Comparison of ENCODE assay signal across 1 cellular context in the genomic region with DNA sequence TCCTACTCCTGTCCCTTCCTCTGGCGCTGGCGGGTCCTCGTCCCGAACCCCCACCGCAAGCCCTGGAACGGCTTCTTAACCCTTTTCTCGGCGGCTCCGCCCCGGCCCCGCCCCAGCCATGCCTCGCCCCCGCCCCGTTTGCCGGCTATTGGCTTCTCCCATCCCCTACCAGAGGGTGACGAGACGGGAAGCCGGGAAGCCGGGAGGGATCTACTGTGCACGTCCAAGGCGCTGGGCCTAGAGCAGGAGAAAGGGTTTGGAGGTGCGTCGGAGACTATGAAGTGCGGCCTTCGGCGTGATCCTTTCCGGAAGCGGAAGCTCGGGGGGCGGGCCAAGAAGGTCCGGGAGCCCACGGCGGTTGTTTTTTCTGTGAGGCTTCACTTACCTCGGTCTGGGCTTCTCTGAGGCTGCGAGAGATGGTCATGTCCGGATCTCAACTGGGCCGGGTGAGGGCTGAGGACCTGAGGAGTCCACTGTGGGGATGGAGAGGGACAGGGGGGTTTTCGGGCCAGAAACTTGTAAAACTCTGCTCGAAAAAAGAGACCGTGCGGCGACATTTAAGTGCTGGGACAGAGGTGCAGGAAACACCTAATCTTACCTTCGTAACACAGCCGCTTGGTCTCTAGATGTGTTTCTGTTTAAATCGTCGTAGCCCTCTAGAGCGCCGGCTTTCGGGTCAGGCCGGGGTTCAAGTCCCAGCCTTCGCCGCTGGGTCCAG.
TF ChIP-seq lines count a peak whose summit lies in the region.

No MANE protein-coding gene starts in this region.

TF ChIP-seq in HepG2, 621 proteins besides CTCF, POLR2A, EP300 and RAD21 (continued from another document and continues in another):
- TF ChIP-seq, protein P1, sequence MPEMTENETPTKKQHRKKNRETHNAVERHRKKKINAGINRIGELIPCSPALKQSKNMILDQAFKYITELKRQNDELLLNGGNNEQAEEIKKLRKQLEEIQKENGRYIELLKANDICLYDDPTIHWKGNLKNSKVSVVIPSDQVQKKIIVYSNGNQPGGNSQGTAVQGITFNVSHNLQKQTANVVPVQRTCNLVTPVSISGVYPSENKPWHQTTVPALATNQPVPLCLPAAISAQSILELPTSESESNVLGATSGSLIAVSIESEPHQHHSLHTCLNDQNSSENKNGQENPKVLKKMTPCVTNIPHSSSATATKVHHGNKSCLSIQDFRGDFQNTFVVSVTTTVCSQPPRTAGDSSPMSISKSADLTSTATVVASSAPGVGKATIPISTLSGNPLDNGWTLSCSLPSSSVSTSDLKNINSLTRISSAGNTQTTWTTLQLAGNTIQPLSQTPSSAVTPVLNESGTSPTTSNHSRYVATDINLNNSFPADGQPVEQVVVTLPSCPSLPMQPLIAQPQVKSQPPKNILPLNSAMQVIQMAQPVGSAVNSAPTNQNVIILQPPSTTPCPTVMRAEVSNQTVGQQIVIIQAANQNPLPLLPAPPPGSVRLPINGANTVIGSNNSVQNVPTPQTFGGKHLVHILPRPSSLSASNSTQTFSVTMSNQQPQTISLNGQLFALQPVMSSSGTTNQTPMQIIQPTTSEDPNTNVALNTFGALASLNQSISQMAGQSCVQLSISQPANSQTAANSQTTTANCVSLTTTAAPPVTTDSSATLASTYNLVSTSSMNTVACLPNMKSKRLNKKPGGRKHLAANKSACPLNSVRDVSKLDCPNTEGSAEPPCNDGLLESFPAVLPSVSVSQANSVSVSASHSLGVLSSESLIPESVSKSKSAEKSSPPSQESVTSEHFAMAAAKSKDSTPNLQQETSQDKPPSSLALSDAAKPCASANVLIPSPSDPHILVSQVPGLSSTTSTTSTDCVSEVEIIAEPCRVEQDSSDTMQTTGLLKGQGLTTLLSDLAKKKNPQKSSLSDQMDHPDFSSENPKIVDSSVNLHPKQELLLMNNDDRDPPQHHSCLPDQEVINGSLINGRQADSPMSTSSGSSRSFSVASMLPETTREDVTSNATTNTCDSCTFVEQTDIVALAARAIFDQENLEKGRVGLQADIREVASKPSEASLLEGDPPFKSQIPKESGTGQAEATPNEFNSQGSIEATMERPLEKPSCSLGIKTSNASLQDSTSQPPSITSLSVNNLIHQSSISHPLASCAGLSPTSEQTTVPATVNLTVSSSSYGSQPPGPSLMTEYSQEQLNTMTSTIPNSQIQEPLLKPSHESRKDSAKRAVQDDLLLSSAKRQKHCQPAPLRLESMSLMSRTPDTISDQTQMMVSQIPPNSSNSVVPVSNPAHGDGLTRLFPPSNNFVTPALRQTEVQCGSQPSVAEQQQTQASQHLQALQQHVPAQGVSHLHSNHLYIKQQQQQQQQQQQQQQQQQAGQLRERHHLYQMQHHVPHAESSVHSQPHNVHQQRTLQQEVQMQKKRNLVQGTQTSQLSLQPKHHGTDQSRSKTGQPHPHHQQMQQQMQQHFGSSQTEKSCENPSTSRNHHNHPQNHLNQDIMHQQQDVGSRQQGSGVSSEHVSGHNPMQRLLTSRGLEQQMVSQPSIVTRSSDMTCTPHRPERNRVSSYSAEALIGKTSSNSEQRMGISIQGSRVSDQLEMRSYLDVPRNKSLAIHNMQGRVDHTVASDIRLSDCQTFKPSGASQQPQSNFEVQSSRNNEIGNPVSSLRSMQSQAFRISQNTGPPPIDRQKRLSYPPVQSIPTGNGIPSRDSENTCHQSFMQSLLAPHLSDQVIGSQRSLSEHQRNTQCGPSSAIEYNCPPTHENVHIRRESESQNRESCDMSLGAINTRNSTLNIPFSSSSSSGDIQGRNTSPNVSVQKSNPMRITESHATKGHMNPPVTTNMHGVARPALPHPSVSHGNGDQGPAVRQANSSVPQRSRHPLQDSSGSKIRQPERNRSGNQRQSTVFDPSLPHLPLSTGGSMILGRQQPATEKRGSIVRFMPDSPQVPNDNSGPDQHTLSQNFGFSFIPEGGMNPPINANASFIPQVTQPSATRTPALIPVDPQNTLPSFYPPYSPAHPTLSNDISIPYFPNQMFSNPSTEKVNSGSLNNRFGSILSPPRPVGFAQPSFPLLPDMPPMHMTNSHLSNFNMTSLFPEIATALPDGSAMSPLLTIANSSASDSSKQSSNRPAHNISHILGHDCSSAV (CRISPR knock-in tag; IDR thresholded peaks at IDR 0.05; ENCODE audit: borderline replicate concordance) = no peak
- TF ChIP-seq, protein P2, sequence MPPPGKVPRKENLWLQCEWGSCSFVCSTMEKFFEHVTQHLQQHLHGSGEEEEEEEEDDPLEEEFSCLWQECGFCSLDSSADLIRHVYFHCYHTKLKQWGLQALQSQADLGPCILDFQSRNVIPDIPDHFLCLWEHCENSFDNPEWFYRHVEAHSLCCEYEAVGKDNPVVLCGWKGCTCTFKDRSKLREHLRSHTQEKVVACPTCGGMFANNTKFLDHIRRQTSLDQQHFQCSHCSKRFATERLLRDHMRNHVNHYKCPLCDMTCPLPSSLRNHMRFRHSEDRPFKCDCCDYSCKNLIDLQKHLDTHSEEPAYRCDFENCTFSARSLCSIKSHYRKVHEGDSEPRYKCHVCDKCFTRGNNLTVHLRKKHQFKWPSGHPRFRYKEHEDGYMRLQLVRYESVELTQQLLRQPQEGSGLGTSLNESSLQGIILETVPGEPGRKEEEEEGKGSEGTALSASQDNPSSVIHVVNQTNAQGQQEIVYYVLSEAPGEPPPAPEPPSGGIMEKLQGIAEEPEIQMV (CRISPR knock-in tag; IDR thresholded peaks at IDR 0.05; ENCODE audit: low read depth) = no peak
- TF ChIP-seq, protein P3, sequence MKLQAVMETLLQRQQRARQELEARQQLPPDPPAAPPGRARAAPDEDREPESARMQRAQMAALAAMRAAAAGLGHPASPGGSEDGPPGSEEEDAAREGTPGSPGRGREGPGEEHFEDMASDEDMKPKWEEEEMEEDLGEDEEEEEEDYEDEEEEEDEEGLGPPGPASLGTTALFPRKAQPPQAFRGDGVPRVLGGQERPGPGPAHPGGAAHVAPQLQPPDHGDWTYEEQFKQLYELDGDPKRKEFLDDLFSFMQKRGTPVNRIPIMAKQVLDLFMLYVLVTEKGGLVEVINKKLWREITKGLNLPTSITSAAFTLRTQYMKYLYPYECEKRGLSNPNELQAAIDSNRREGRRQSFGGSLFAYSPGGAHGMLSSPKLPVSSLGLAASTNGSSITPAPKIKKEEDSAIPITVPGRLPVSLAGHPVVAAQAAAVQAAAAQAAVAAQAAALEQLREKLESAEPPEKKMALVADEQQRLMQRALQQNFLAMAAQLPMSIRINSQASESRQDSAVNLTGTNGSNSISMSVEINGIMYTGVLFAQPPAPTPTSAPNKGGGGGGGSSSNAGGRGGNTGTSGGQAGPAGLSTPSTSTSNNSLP (IDR thresholded peaks at IDR 0.05; ENCODE audit: low read depth, low read length) = no peak
- TF ChIP-seq MXI1 (IDR thresholded peaks at IDR 0.05; ENCODE audit: borderline replicate concordance, low read depth, low read length) (no peak), NFIB (CRISPR knock-in tag; IDR thresholded peaks at IDR 0.05; ENCODE audit: borderline replicate concordance) (no peak), ZMAT3 (CRISPR knock-in tag; conservative IDR thresholded peaks at IDR 0.05) (no peak), RFX1 (IDR thresholded peaks at IDR 0.05) (no peak), RAD51 (IDR thresholded peaks at IDR 0.05; ENCODE audit: borderline replicate concordance) (no peak), FOXJ3 (CRISPR knock-in tag; IDR thresholded peaks at IDR 0.05; ENCODE audit: borderline replicate concordance) (no peak), ZNF225 (CRISPR knock-in tag; IDR thresholded peaks at IDR 0.05) (no peak), KLF11 (CRISPR knock-in tag; IDR thresholded peaks at IDR 0.05) (no peak), DPF2 (CRISPR knock-in tag; IDR thresholded peaks at IDR 0.05; ENCODE audit: borderline replicate concordance, low read depth) (no peak), SRY (CRISPR knock-in tag; IDR thresholded peaks at IDR 0.05) (0 out of 2 replicates have a peak, but pooled peaks have one; percentile 48), KDM1A (CRISPR knock-in tag; IDR thresholded peaks at IDR 0.05) (no peak), ZNF263 (CRISPR knock-in tag; IDR thresholded peaks at IDR 0.05) (no peak), CHCHD3 (CRISPR knock-in tag; IDR thresholded peaks at IDR 0.05) (no peak), MIER2 (CRISPR knock-in tag; IDR thresholded peaks at IDR 0.05) (no peak), GATAD2A (CRISPR knock-in tag; IDR thresholded peaks at IDR 0.05) (no peak), SRSF1 (optimal IDR thresholded peaks at IDR 0.05; ENCODE audit: low read depth, low read length) (no peak), CEBPG (CRISPR knock-in tag; IDR thresholded peaks at IDR 0.05) (no peak)
- TF ChIP-seq, protein P4, sequence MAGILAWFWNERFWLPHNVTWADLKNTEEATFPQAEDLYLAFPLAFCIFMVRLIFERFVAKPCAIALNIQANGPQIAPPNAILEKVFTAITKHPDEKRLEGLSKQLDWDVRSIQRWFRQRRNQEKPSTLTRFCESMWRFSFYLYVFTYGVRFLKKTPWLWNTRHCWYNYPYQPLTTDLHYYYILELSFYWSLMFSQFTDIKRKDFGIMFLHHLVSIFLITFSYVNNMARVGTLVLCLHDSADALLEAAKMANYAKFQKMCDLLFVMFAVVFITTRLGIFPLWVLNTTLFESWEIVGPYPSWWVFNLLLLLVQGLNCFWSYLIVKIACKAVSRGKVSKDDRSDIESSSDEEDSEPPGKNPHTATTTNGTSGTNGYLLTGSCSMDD (CRISPR knock-in tag; IDR thresholded peaks at IDR 0.05) = no peak
- TF ChIP-seq, protein P5, sequence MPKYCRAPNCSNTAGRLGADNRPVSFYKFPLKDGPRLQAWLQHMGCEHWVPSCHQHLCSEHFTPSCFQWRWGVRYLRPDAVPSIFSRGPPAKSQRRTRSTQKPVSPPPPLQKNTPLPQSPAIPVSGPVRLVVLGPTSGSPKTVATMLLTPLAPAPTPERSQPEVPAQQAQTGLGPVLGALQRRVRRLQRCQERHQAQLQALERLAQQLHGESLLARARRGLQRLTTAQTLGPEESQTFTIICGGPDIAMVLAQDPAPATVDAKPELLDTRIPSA (CRISPR knock-in tag; IDR thresholded peaks at IDR 0.05; ENCODE audit: borderline replicate concordance) = no peak
- TF ChIP-seq, protein P6, sequence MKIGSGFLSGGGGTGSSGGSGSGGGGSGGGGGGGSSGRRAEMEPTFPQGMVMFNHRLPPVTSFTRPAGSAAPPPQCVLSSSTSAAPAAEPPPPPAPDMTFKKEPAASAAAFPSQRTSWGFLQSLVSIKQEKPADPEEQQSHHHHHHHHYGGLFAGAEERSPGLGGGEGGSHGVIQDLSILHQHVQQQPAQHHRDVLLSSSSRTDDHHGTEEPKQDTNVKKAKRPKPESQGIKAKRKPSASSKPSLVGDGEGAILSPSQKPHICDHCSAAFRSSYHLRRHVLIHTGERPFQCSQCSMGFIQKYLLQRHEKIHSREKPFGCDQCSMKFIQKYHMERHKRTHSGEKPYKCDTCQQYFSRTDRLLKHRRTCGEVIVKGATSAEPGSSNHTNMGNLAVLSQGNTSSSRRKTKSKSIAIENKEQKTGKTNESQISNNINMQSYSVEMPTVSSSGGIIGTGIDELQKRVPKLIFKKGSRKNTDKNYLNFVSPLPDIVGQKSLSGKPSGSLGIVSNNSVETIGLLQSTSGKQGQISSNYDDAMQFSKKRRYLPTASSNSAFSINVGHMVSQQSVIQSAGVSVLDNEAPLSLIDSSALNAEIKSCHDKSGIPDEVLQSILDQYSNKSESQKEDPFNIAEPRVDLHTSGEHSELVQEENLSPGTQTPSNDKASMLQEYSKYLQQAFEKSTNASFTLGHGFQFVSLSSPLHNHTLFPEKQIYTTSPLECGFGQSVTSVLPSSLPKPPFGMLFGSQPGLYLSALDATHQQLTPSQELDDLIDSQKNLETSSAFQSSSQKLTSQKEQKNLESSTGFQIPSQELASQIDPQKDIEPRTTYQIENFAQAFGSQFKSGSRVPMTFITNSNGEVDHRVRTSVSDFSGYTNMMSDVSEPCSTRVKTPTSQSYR (CRISPR knock-in tag; IDR thresholded peaks at IDR 0.05; ENCODE audit: borderline replicate concordance) = no peak
- TF ChIP-seq, protein P7, sequence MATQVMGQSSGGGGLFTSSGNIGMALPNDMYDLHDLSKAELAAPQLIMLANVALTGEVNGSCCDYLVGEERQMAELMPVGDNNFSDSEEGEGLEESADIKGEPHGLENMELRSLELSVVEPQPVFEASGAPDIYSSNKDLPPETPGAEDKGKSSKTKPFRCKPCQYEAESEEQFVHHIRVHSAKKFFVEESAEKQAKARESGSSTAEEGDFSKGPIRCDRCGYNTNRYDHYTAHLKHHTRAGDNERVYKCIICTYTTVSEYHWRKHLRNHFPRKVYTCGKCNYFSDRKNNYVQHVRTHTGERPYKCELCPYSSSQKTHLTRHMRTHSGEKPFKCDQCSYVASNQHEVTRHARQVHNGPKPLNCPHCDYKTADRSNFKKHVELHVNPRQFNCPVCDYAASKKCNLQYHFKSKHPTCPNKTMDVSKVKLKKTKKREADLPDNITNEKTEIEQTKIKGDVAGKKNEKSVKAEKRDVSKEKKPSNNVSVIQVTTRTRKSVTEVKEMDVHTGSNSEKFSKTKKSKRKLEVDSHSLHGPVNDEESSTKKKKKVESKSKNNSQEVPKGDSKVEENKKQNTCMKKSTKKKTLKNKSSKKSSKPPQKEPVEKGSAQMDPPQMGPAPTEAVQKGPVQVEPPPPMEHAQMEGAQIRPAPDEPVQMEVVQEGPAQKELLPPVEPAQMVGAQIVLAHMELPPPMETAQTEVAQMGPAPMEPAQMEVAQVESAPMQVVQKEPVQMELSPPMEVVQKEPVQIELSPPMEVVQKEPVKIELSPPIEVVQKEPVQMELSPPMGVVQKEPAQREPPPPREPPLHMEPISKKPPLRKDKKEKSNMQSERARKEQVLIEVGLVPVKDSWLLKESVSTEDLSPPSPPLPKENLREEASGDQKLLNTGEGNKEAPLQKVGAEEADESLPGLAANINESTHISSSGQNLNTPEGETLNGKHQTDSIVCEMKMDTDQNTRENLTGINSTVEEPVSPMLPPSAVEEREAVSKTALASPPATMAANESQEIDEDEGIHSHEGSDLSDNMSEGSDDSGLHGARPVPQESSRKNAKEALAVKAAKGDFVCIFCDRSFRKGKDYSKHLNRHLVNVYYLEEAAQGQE (IDR thresholded peaks at IDR 0.05; ENCODE audit: borderline replicate concordance in 1 of 2, low read depth in 1 of 2, low read length in 2 of 2) = no peak
- TF ChIP-seq, protein P8, sequence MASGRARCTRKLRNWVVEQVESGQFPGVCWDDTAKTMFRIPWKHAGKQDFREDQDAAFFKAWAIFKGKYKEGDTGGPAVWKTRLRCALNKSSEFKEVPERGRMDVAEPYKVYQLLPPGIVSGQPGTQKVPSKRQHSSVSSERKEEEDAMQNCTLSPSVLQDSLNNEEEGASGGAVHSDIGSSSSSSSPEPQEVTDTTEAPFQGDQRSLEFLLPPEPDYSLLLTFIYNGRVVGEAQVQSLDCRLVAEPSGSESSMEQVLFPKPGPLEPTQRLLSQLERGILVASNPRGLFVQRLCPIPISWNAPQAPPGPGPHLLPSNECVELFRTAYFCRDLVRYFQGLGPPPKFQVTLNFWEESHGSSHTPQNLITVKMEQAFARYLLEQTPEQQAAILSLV (CRISPR knock-in tag; IDR thresholded peaks at IDR 0.05; ENCODE audit: borderline replicate concordance) = 0 out of 2 replicates have a peak, but pooled peaks have one; percentile 41
- TF ChIP-seq, protein P9, sequence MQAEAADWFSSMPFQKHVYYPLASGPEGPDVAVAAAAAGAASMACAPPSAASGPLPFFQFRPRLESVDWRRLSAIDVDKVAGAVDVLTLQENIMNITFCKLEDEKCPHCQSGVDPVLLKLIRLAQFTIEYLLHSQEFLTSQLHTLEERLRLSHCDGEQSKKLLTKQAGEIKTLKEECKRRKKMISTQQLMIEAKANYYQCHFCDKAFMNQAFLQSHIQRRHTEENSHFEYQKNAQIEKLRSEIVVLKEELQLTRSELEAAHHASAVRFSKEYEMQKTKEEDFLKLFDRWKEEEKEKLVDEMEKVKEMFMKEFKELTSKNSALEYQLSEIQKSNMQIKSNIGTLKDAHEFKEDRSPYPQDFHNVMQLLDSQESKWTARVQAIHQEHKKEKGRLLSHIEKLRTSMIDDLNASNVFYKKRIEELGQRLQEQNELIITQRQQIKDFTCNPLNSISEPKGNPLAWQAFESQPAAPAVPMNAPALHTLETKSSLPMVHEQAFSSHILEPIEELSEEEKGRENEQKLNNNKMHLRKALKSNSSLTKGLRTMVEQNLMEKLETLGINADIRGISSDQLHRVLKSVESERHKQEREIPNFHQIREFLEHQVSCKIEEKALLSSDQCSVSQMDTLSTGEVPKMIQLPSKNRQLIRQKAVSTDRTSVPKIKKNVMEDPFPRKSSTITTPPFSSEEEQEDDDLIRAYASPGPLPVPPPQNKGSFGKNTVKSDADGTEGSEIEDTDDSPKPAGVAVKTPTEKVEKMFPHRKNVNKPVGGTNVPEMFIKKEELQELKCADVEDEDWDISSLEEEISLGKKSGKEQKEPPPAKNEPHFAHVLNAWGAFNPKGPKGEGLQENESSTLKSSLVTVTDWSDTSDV (CRISPR knock-in tag; IDR thresholded peaks at IDR 0.05) = no peak
